ENCODE assay signal across 9 cellular contexts in genomic region chr13:40490086-40490723, GRCh38.
DNase-seq lines count a peak whose midpoint lies in the region; ATAC-seq, FAIRE-seq and TF ChIP-seq lines count a peak whose summit lies in the region.
"Had no signal": no experiment of that assay in that cellular context is flagged by ENCODE, and none has a peak within 500 bp of the region (broad histone marks: within the 10 kb centered on the region; RNA-seq: fewer than 3 reads in every experiment).

No MANE protein-coding gene starts in this region.

- no peak for ATAC-seq in HG03280 (IDR thresholded peaks at IDR 0.05; ENCODE audit: unreplicated experiment)
- ATAC-seq: left cardiac atrium had no signal

- peak overlapping the region; percentile 33 for H3K27ac Mint-ChIP-seq in T-helper 2 cell treated with Interferon-gamma antibody and Interleukin-4, amounts not matched to agents 5 μg/mL and 100 μg/mL, for 36 hours
- no peak overlapping the region for H3K27ac Mint-ChIP-seq in mesothelial cell of epicardium

- H3K4me3 ChIP-seq in bronchial epithelial cell (ENCODE audit: low read depth, low read length) = no peak overlapping the region

- no peaks in the 10 kb centered on the region for H3K9me3 Mint-ChIP-seq in T-helper 2 cell treated with Interferon-gamma antibody and Interleukin-4, amounts not matched to agents 5 μg/mL and 100 μg/mL, for 36 hours
- no peaks in the 10 kb centered on the region for H3K9me3 Mint-ChIP-seq in mesothelial cell of epicardium

- H3K27me3 Mint-ChIP-seq in T-helper 2 cell treated with Interferon-gamma antibody and Interleukin-4, amounts not matched to agents 5 μg/mL and 100 μg/mL, for 36 hours (ENCODE audit: low read depth) = no peaks in the 10 kb centered on the region
- peaks cover 2% of the 10 kb centered on the region for H3K27me3 Mint-ChIP-seq in mesothelial cell of epicardium (ENCODE audit: low read depth)

- no peaks in the 10 kb centered on the region for H3K27me3 ChIP-seq in bronchial epithelial cell (ENCODE audit: control insufficient read depth, insufficient read depth, low read length)

- FAIRE-seq in bronchial epithelial cell (lab: Jason Lieb, UNC) = peak; percentile 18

- DNase-seq in NCI-H526 (lab: John Stamatoyannopoulos, UW) (peak; percentile 34 to 53), NCI-H526 treated with DMSO at 0.1 percent for 48 hours (lab: John Stamatoyannopoulos, UW) (no peak), bronchial epithelial cell (ENCODE audit: low read depth) (no peak), HuH-7 (ENCODE audit: low spot score) (no peak), mesothelial cell of epicardium (ENCODE audit: low spot score in 2 of 2, unreplicated experiment in 2 of 2) (no peak)
- DNase-seq in T-helper 2 cell treated with Interferon-gamma antibody and Interleukin-4, amounts not matched to agents 5 μg/mL and 100 μg/mL, for 36 hours (ENCODE audit: low spot score) = no peak
- DNase-seq in stimulated activated naive CD4-positive, alpha-beta T cell (lab: John Stamatoyannopoulos, UW) = peak; percentile 18 to 78 (median 51)
- DNase-seq: left cardiac atrium had no signal

- no peak for TF ChIP-seq CTCF in bronchial epithelial cell (IDR thresholded peaks at IDR 0.05; ENCODE audit: insufficient read depth, low read length, severe bottlenecking)
- TF ChIP-seq CTCF in mesothelial cell of epicardium (IDR thresholded peaks at IDR 0.05; ENCODE audit: unreplicated experiment) = no peak

- no peaks in the 10 kb centered on the region for H3K36me3 Mint-ChIP-seq in T-helper 2 cell treated with Interferon-gamma antibody and Interleukin-4, amounts not matched to agents 5 μg/mL and 100 μg/mL, for 36 hours (ENCODE audit: low read depth)
- H3K36me3 Mint-ChIP-seq in mesothelial cell of epicardium = no peaks in the 10 kb centered on the region

- H3K36me3 ChIP-seq in bronchial epithelial cell (ENCODE audit: control insufficient read depth, insufficient read depth, low read length) = no peaks in the 10 kb centered on the region

- H3K4me3 Mint-ChIP-seq in T-helper 2 cell treated with Interferon-gamma antibody and Interleukin-4, amounts not matched to agents 5 μg/mL and 100 μg/mL, for 36 hours = peak overlapping the region; percentile 27
- no peak overlapping the region for H3K4me3 Mint-ChIP-seq in mesothelial cell of epicardium

- peaks cover 48% of the 10 kb centered on the region for H3K4me1 Mint-ChIP-seq in T-helper 2 cell treated with Interferon-gamma antibody and Interleukin-4, amounts not matched to agents 5 μg/mL and 100 μg/mL, for 36 hours (ENCODE audit: low read depth)
- H3K4me1 Mint-ChIP-seq in mesothelial cell of epicardium = peaks cover 22% of the 10 kb centered on the region

Comparison
In these comparisons a context has a peak if more than half of its experiments do, and no peak if none do; other contexts are left out.
1. DNase-seq: peak in NCI-H526 (2 of 2) and stimulated activated naive CD4-positive, alpha-beta T cell (6 of 6); none in NCI-H526 treated with DMSO at 0.1 percent for 48 hours (single experiment), T-helper 2 cell treated with Interferon-gamma antibody and Interleukin-4, amounts not matched to agents 5 μg/mL and 100 μg/mL, for 36 hours (single experiment), bronchial epithelial cell (single experiment), HuH-7 (single experiment) and mesothelial cell of epicardium (0 of 2).